ENCODE assay signal across 8 cellular contexts in the genomic region with DNA sequence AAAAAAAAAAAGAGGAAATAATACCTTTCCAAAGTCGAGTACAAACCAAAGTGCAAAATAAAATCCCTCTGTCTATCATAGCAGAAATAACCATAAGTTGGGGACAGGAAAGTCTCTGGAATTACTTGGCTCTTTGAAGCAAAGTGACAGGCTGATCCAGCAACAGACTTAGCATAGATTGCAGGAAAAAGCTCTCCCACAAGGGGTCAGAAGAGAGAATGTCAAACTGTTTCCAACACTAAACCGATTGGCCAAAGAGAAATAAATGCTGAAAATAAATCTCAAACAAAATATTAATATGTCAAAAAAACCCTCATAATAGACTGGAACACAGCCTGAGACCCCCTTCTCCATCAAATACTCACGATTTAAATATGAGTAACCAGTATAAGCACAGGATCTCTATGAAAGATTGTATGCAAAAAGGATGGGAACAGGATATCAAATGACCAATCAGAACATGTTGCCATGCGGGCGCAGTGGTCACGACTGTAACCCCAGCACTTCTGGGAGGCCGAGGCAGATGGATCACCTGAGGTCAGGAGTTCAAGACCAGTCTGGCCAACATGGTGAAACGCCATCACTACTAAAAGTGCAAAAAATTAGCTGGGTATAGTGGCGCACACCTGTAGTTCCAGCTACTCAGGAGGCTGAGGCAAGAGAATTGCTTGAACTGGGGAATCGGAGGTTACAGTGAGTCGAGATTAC.
DNase-seq lines count a peak whose midpoint lies in the region; ATAC-seq, FAIRE-seq and TF ChIP-seq lines count a peak whose summit lies in the region.

No MANE protein-coding gene starts in this region.

- H3K36me3 ChIP-seq in left ventricle myocardium inferior (no peaks in the 10 kb centered on the region), heart left ventricle (no peaks in the 10 kb centered on the region), H1 (ENCODE audit: control insufficient read depth in 2 of 4, insufficient read depth in 4 of 4, low read length in 3 of 4) (no peaks in the 10 kb centered on the region), upper lobe of right lung (no peaks in the 10 kb centered on the region)
- H3K36me3 ChIP-seq in CD8-positive, alpha-beta memory T cell (ENCODE audit: insufficient read depth, low read length) = no peaks in the 10 kb centered on the region

- H2BK120ac ChIP-seq in H1 (replicated peaks; ENCODE audit: low read depth, low read length) = no peak overlapping the region

- H3K27me3 Mint-ChIP-seq in CD8-positive, alpha-beta memory T cell = no peaks in the 10 kb centered on the region

- no peak overlapping the region for H2BK5ac ChIP-seq in H1 (ENCODE audit: low read depth, low read length)

- no peak overlapping the region for H3K18ac ChIP-seq in H1 (ENCODE audit: extremely low read depth, low read length)

- H2AFZ ChIP-seq in H1 (ENCODE audit: low read length) = no peak overlapping the region

- H2BK20ac ChIP-seq in H1 (ENCODE audit: low read length) = no peak overlapping the region

- no peak overlapping the region for H3K14ac ChIP-seq in H1 (ENCODE audit: insufficient read length)

- no peaks in the 10 kb centered on the region for H3K79me2 ChIP-seq in H1 (ENCODE audit: control insufficient read depth in 1 of 2, insufficient read depth in 2 of 2, low read length in 2 of 2)

- ATAC-seq in heart left ventricle (no peak), upper lobe of right lung (no peak), GM18907 (IDR thresholded peaks at IDR 0.05; ENCODE audit: unreplicated experiment) (no peak)

- POLR2A ChIA-PET in H1 (lab: Charles Lee; ENCODE audit: partially characterized antibody) = no interaction called here
- POLR2A ChIA-PET in CD8-positive, alpha-beta memory T cell (lab: Charles Lee) = no interaction called here

- H3K4me1 Mint-ChIP-seq in CD8-positive, alpha-beta memory T cell = no peaks in the 10 kb centered on the region

- H4K20me1 ChIP-seq in H1 (replicated peaks in 1 of 2; ENCODE audit: control insufficient read depth in 1 of 2, insufficient read depth in 2 of 2, low read length in 2 of 2) = no peaks in the 10 kb centered on the region

- DNase-seq in left ventricle myocardium inferior (no peak), heart left ventricle (no peak), MV-4-11 (lab: John Stamatoyannopoulos, UW) (peak; percentile 4), H1 (ENCODE audit: low read depth in 1 of 2, low spot score in 2 of 2) (no peak), upper lobe of right lung (no peak), dorsolateral prefrontal cortex (no peak)
- no peak for DNase-seq in CD8-positive, alpha-beta memory T cell

- H2AK5ac ChIP-seq in H1 (ENCODE audit: low read depth, low read length) = no peak overlapping the region

- no peak overlapping the region for H2BK12ac ChIP-seq in H1 (ENCODE audit: low read depth, low read length)

- no peak overlapping the region for H3K56ac ChIP-seq in H1 (replicated peaks; ENCODE audit: insufficient read length, low read depth, low read length)

- intact Hi-C loops in left ventricle myocardium inferior (cut with micrococcal nuclease) = no loop called here
- intact Hi-C loops in heart left ventricle (cut with DNase I) = loop anchor here in 1 of 10 donors (10.0 kb wide), 1 partner anchor 1015 kb away; no protein-coding TSS in a partner anchor
- intact Hi-C loops in upper lobe of right lung (cut with DNase I) = no loop called here
- intact Hi-C loops in dorsolateral prefrontal cortex (cut with DNase I) = no loop called here

- no peaks in the 10 kb centered on the region for H3K9me3 ChIP-seq in left ventricle myocardium inferior (replicated peaks)
- no peaks in the 10 kb centered on the region for H3K9me3 ChIP-seq in heart left ventricle
- no peaks in the 10 kb centered on the region; a peak in 1 of 4 replicates for H3K9me3 ChIP-seq in H1 (ENCODE audit: insufficient read depth in 2 of 2, low read depth in 1 of 2, low read length in 1 of 2)
- no peaks in the 10 kb centered on the region for H3K9me3 ChIP-seq in upper lobe of right lung
- no peaks in the 10 kb centered on the region for H3K9me3 ChIP-seq in CD8-positive, alpha-beta memory T cell (ENCODE audit: low read length)

- TF ChIP-seq POLR2A in heart left ventricle (IDR thresholded peaks at IDR 0.05) (no peak), H1 (IDR thresholded peaks at IDR 0.05; ENCODE audit: control extremely low read depth in 1 of 2, low read depth in 2 of 2, low read length in 2 of 2) (no peak)

- no peak overlapping the region for H3K23ac ChIP-seq in H1 (ENCODE audit: insufficient read length)

- no peaks in the 10 kb centered on the region for H3K36me3 Mint-ChIP-seq in CD8-positive, alpha-beta memory T cell

- H3K23me2 ChIP-seq in H1 (ENCODE audit: low read depth, low read length) = no peaks in the 10 kb centered on the region

- no peak for TF ChIP-seq EP300 in H1 (IDR thresholded peaks at IDR 0.05; ENCODE audit: borderline replicate concordance in 1 of 2, low read depth in 2 of 2, low read length in 2 of 2)

- H4K5ac ChIP-seq in H1 (ENCODE audit: insufficient read length, low read depth, low read length) = no peak overlapping the region

- WGBS in heart left ventricle, 4 donors = 83 to 89% (median 84%) methylated on average over 11 of the region's 11 CpGs
- 94% methylated on average over 10 of the region's 11 CpGs; no CpG with 5 or more reads in 1 of the 2 experiments for WGBS in H1 (ENCODE audit: extremely low coverage in 1 of 2, insufficient coverage in 1 of 2, insufficient read length in 1 of 2, insufficient replicate concordance in 2 of 2, low coverage in 1 of 2, low lambda C conversion rate in 2 of 2, missing lambda C conversion rate in 1 of 2), 2 experiments

- no peak overlapping the region for H2BK15ac ChIP-seq in H1 (ENCODE audit: low read length)

- no peak overlapping the region for H3K9ac ChIP-seq in H1 (replicated peaks in 1 of 4; ENCODE audit: extremely low read depth in 1 of 4, low read depth in 3 of 4, low read length in 3 of 4)

- H3K4me3 Mint-ChIP-seq in CD8-positive, alpha-beta memory T cell = no peak overlapping the region

- peak; percentile 65 for FAIRE-seq in H1 (lab: Jason Lieb, UNC)

- no peak overlapping the region for H3K4me2 ChIP-seq in H1 (ENCODE audit: insufficient read depth in 1 of 2, low read depth in 2 of 2, low read length in 2 of 2)

- CTCF ChIA-PET in H1 (lab: Charles Lee; ENCODE audit: partially characterized antibody) = interaction anchor here (1.0 to 2.4 kb wide), 3 partner anchors 21 to 352 kb away, joined by 3 to 5 read pairs (median 3); no protein-coding TSS in a partner anchor
- CTCF ChIA-PET in CD8-positive, alpha-beta memory T cell (lab: Charles Lee) = no interaction called here

- H4K8ac ChIP-seq in H1 (ENCODE audit: extremely low read depth, insufficient read depth, low read length) = no peak overlapping the region

- H3K4ac ChIP-seq in H1 (replicated peaks; ENCODE audit: insufficient read length, low read depth, low read length) = no peak overlapping the region

- H3K4me1 ChIP-seq in left ventricle myocardium inferior = no peaks in the 10 kb centered on the region
- H3K4me1 ChIP-seq in heart left ventricle = no peaks in the 10 kb centered on the region
- no peaks in the 10 kb centered on the region for H3K4me1 ChIP-seq in H1 (replicated peaks in 1 of 4; ENCODE audit: control insufficient read depth in 3 of 4, insufficient read depth in 4 of 4, low read length in 3 of 4)
- no peaks in the 10 kb centered on the region for H3K4me1 ChIP-seq in upper lobe of right lung
- no peaks in the 10 kb centered on the region for H3K4me1 ChIP-seq in CD8-positive, alpha-beta memory T cell (ENCODE audit: insufficient read depth, low read length)

- no peak overlapping the region for H3K27ac Mint-ChIP-seq in CD8-positive, alpha-beta memory T cell

- TF ChIP-seq CTCF in left ventricle myocardium inferior (IDR thresholded peaks at IDR 0.05; ENCODE audit: borderline replicate concordance) = peak; percentile 53
- TF ChIP-seq CTCF in heart left ventricle (IDR thresholded peaks at IDR 0.05) = peak in 6 of 12 donors; percentile 8 to 43 (median 24)
- TF ChIP-seq CTCF in H1 (IDR thresholded peaks at IDR 0.05; ENCODE audit: control extremely low read depth in 1 of 3, insufficient read depth in 1 of 3, low read depth in 1 of 3, low read length in 3 of 3) = peak in 2 of 3 experiments; percentile 22 to 46; a peak in 2 of 4 replicates
- peak; percentile 43 for TF ChIP-seq CTCF in upper lobe of right lung (IDR thresholded peaks at IDR 0.05)
- peak in 10 of 56 donors; percentile 7 to 30 (median 14) for TF ChIP-seq CTCF in dorsolateral prefrontal cortex (IDR thresholded peaks at IDR 0.05 in 54 of 56, conservative IDR thresholded peaks at IDR 0.05 in 2 of 56; ENCODE audit: low read depth in 1 of 56, partially characterized antibody in 56 of 56)

- H3K27me3 ChIP-seq in left ventricle myocardium inferior (ENCODE audit: low read depth) (no peaks in the 10 kb centered on the region), heart left ventricle (no peaks in the 10 kb centered on the region), H1 (replicated peaks in 1 of 4; ENCODE audit: control insufficient read depth in 3 of 4, extremely low read depth in 1 of 4, insufficient read depth in 3 of 4, low read length in 3 of 4) (no peaks in the 10 kb centered on the region), upper lobe of right lung (no peaks in the 10 kb centered on the region), dorsolateral prefrontal cortex (no peaks in the 10 kb centered on the region)
- no peaks in the 10 kb centered on the region for H3K27me3 ChIP-seq in CD8-positive, alpha-beta memory T cell (ENCODE audit: insufficient read depth, low read length, poor library complexity, severe bottlenecking)

- H3K27ac ChIP-seq in left ventricle myocardium inferior (replicated peaks) (no peak overlapping the region), heart left ventricle (no peak overlapping the region), H1 (ENCODE audit: low read depth, low read length) (no peak overlapping the region), upper lobe of right lung (no peak overlapping the region), dorsolateral prefrontal cortex (no peak overlapping the region)
- H3K27ac ChIP-seq in CD8-positive, alpha-beta memory T cell (ENCODE audit: low read depth, low read length) = no peak overlapping the region

- no peak overlapping the region for H4K91ac ChIP-seq in H1 (replicated peaks; ENCODE audit: insufficient read length, low read length)

- H3K9me3 Mint-ChIP-seq in CD8-positive, alpha-beta memory T cell = peaks cover 0 to 2% (median 0%) of the 10 kb centered on the region in 5 donors

- peak; percentile 50 to 56 for TF ChIP-seq RAD21 in H1 (IDR thresholded peaks at IDR 0.05 in 1 of 2, conservative IDR thresholded peaks at IDR 0.05 in 1 of 2; ENCODE audit: low read depth in 2 of 2, low read length in 2 of 2)

- no peak overlapping the region for H3K4me3 ChIP-seq in left ventricle myocardium inferior
- no peak overlapping the region for H3K4me3 ChIP-seq in heart left ventricle
- H3K4me3 ChIP-seq in H1 (ENCODE audit: extremely low read depth in 1 of 4, insufficient read depth in 2 of 4, low read depth in 3 of 4, low read length in 4 of 4) = no peak overlapping the region
- no peak overlapping the region for H3K4me3 ChIP-seq in upper lobe of right lung
- no peak overlapping the region for H3K4me3 ChIP-seq in dorsolateral prefrontal cortex
- H3K4me3 ChIP-seq in CD8-positive, alpha-beta memory T cell (ENCODE audit: low read length) = no peak overlapping the region

- H3K79me1 ChIP-seq in H1 (ENCODE audit: low read depth, low read length) = no peaks in the 10 kb centered on the region

TF ChIP-seq in H1, 55 proteins besides CTCF, POLR2A, EP300 and RAD21 (continues in another document):
- no peak for TF ChIP-seq POLR2AphosphoS5 (IDR thresholded peaks at IDR 0.05; ENCODE audit: low read depth, low read length)
